Comparison of ENCODE assay signal across 15 cellular contexts in genomic region chr14:32679927-32680612, GRCh38.
"Had no signal": no experiment of that assay in that cellular context is flagged by ENCODE, and none has a peak within 500 bp of the region (broad histone marks: within the 10 kb centered on the region; RNA-seq: fewer than 3 reads in every experiment).

No MANE protein-coding gene starts in this region.

- H3K27ac Mint-ChIP-seq: activated CD4-positive, alpha-beta memory T cell treated with anti-CD3 and anti-CD28 coated beads, Interleukin-2, amount 10 ng/mL, durations not matched to agents 7 days and 5 days; activated T-cell treated with anti-CD3 and anti-CD28 coated beads, Interleukin-2, amount 50 U/mL, for 72 hours; stimulated activated memory B cell treated with anti-CD40 and anti-IgM and Interleukin-4, amounts not matched to agents 10 μg/mL and 1 μg/mL and 100 μg/mL, for 72 hours had no signal

- H3K4me3 Mint-ChIP-seq: activated CD4-positive, alpha-beta memory T cell treated with anti-CD3 and anti-CD28 coated beads, Interleukin-2, amount 10 ng/mL, durations not matched to agents 7 days and 5 days; activated T-cell treated with anti-CD3 and anti-CD28 coated beads, Interleukin-2, amount 50 U/mL, for 72 hours; stimulated activated memory B cell treated with anti-CD40 and anti-IgM and Interleukin-4, amounts not matched to agents 10 μg/mL and 1 μg/mL and 100 μg/mL, for 72 hours had no signal

- H3K27ac ChIP-seq: breast epithelium, esophagus squamous epithelium, heart left ventricle, left ventricle myocardium inferior, right lobe of liver, vagina, VCaP had no signal

- H3K9me3 ChIP-seq: breast epithelium, esophagus squamous epithelium, heart left ventricle, left ventricle myocardium inferior, right lobe of liver, tibial nerve, vagina had no signal

- H3K9me3 Mint-ChIP-seq: activated CD4-positive, alpha-beta memory T cell treated with anti-CD3 and anti-CD28 coated beads, Interleukin-2, amount 10 ng/mL, durations not matched to agents 7 days and 5 days; activated T-cell treated with anti-CD3 and anti-CD28 coated beads, Interleukin-2, amount 50 U/mL, for 72 hours; stimulated activated memory B cell treated with anti-CD40 and anti-IgM and Interleukin-4, amounts not matched to agents 10 μg/mL and 1 μg/mL and 100 μg/mL, for 72 hours had no signal

- H3K36me3 ChIP-seq: breast epithelium, esophagus squamous epithelium, right lobe of liver, tibial nerve, vagina had no signal

- H3K27me3 Mint-ChIP-seq: activated CD4-positive, alpha-beta memory T cell treated with anti-CD3 and anti-CD28 coated beads, Interleukin-2, amount 10 ng/mL, durations not matched to agents 7 days and 5 days; stimulated activated memory B cell treated with anti-CD40 and anti-IgM and Interleukin-4, amounts not matched to agents 10 μg/mL and 1 μg/mL and 100 μg/mL, for 72 hours had no signal

- H3K4me1 ChIP-seq: breast epithelium, esophagus squamous epithelium, right lobe of liver had no signal

- ATAC-seq: activated T-cell treated with anti-CD3 and anti-CD28 coated beads, Interleukin-2, amount 50 U/mL, for 72 hours; heart left ventricle; right lobe of liver; stimulated activated memory B cell treated with anti-CD40 and anti-IgM and Interleukin-4, amounts not matched to agents 10 μg/mL and 1 μg/mL and 100 μg/mL, for 72 hours had no signal

- H3K36me3 Mint-ChIP-seq: stimulated activated memory B cell treated with anti-CD40 and anti-IgM and Interleukin-4, amounts not matched to agents 10 μg/mL and 1 μg/mL and 100 μg/mL, for 72 hours had no signal

- H3K4me1 Mint-ChIP-seq: activated CD4-positive, alpha-beta memory T cell treated with anti-CD3 and anti-CD28 coated beads, Interleukin-2, amount 10 ng/mL, durations not matched to agents 7 days and 5 days had no signal

- H3K4me3 ChIP-seq: breast epithelium, esophagus squamous epithelium, heart left ventricle, left ventricle myocardium inferior, right lobe of liver, tibial nerve, vagina had no signal

- DNase-seq: activated CD4-positive, alpha-beta memory T cell treated with anti-CD3 and anti-CD28 coated beads, Interleukin-2, amount 10 ng/mL, durations not matched to agents 7 days and 5 days; activated T-cell treated with anti-CD3 and anti-CD28 coated beads, Interleukin-2, amount 50 U/mL, for 72 hours; aorta; esophagus squamous epithelium; foreskin fibroblast; heart left ventricle; kidney; left ventricle myocardium inferior; mesendoderm; right lobe of liver had no signal

- H3K27me3 ChIP-seq: breast epithelium, esophagus squamous epithelium, heart left ventricle, right lobe of liver, tibial nerve, vagina had no signal
